8 cellular contexts compared by ENCODE assay signal in the genomic region with DNA sequence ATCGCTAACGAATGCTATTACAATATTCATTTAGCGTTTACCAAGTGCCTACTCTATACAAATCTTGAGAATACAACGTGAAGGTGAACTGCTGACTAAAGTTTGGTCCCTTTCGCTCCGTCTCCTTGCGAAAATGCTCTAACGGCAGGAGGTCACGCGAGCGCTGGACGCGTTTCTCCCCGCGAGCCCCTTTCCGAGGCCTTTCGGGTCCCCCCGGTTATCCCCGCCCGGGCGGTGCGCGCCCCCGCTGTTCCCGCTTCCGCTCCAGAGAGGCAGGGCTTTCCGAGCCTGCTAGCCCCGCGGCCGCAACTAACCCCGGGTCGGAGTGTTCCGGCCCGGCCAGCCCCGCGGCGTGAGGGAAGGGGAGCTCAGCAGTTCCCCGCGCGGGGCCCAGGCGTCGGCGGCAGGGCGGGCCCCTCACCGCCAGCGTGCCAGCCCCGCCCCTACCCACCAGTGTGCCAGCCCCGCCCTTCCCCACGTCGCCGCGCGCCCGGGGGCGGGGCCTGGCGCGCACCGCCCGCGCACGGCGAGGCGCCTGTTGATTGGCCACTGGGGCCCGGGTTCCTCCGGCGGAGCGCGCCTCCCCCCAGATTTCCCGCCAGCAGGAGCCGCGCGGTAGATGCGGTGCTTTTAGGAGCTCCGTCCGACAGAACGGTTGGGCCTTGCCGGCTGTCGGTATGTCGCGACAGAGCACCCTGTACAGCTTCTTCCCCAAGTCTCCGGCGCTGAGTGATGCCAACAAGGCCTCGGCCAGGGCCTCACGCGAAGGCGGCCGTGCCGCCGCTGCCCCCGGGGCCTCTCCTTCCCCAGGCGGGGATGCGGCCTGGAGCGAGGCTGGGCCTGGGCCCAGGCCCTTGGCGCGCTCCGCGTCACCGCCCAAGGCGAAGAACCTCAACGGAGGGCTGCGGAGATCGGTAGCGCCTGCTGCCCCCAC. TPM values are rescaled to one million over a fixed set of nuclear protein-coding genes. Genes with fewer than 3 reads are reported as not detected.
DNase-seq lines count a peak whose midpoint lies in the region; ATAC-seq and TF ChIP-seq lines count a peak whose summit lies in the region.

A gene with protein sequence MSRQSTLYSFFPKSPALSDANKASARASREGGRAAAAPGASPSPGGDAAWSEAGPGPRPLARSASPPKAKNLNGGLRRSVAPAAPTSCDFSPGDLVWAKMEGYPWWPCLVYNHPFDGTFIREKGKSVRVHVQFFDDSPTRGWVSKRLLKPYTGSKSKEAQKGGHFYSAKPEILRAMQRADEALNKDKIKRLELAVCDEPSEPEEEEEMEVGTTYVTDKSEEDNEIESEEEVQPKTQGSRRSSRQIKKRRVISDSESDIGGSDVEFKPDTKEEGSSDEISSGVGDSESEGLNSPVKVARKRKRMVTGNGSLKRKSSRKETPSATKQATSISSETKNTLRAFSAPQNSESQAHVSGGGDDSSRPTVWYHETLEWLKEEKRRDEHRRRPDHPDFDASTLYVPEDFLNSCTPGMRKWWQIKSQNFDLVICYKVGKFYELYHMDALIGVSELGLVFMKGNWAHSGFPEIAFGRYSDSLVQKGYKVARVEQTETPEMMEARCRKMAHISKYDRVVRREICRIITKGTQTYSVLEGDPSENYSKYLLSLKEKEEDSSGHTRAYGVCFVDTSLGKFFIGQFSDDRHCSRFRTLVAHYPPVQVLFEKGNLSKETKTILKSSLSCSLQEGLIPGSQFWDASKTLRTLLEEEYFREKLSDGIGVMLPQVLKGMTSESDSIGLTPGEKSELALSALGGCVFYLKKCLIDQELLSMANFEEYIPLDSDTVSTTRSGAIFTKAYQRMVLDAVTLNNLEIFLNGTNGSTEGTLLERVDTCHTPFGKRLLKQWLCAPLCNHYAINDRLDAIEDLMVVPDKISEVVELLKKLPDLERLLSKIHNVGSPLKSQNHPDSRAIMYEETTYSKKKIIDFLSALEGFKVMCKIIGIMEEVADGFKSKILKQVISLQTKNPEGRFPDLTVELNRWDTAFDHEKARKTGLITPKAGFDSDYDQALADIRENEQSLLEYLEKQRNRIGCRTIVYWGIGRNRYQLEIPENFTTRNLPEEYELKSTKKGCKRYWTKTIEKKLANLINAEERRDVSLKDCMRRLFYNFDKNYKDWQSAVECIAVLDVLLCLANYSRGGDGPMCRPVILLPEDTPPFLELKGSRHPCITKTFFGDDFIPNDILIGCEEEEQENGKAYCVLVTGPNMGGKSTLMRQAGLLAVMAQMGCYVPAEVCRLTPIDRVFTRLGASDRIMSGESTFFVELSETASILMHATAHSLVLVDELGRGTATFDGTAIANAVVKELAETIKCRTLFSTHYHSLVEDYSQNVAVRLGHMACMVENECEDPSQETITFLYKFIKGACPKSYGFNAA (N-terminal part only) (plus strand): TSS at position 589 of the 934 bp plus-strand sequence. CDS start 89 bp downstream, at position 678.

- POLR2A ChIA-PET in CD4-positive, alpha-beta memory T cell (lab: Charles Lee; ENCODE audit: partially characterized antibody): interaction anchor here (0.7 to 1.9 kb wide), 12 partner anchors 9 to 873 kb away, joined by 3 to 13 read pairs (median 4); partner anchors contain the start of genes FBXO11 and MSH2
- POLR2A ChIA-PET in activated CD8-positive, alpha-beta T cell treated with anti-CD3 and anti-CD28 coated beads for 36 hours (lab: Charles Lee): interaction anchor here (0.7 to 2.5 kb wide), 12 partner anchors 9 to 380 kb away, joined by 3 to 15 read pairs (median 5); partner anchors contain the start of gene MSH2

- WGBS in lung, 2 donors: 0 to 1% methylated on average over 61 to 103 of the region's 103 CpGs

- ATAC-seq in GM19455 (IDR thresholded peaks at IDR 0.05; ENCODE audit: unreplicated experiment) (peak; percentile 87), lung (ENCODE audit: insufficient read depth, low FRiP score) (peak; percentile 98)
- ATAC-seq in activated CD8-positive, alpha-beta T cell treated with anti-CD3 and anti-CD28 coated beads for 36 hours: peak; percentile 92

- intact Hi-C loops in CD4-positive, alpha-beta memory T cell (cut with micrococcal nuclease): loop anchor here (1.0 to 10.0 kb wide), 5 partner anchors 123 to 1488 kb away; partner anchors contain the start of genes EPAS1, FBXO11 and MSH2
- intact Hi-C loops in activated CD8-positive, alpha-beta T cell treated with anti-CD3 and anti-CD28 coated beads for 36 hours (cut with micrococcal nuclease): no loop called here

- H3K27me3 Mint-ChIP-seq in CD4-positive, alpha-beta memory T cell: no peaks in the 10 kb centered on the region
- H3K27me3 Mint-ChIP-seq in activated CD8-positive, alpha-beta T cell treated with anti-CD3 and anti-CD28 coated beads for 36 hours: no peaks in the 10 kb centered on the region

- H3K4me1 Mint-ChIP-seq in CD4-positive, alpha-beta memory T cell: peaks cover 13 to 33% (median 23%) of the 10 kb centered on the region in 4 donors
- peaks cover 16% of the 10 kb centered on the region for H3K4me1 Mint-ChIP-seq in activated CD8-positive, alpha-beta T cell treated with anti-CD3 and anti-CD28 coated beads for 36 hours (ENCODE audit: low read depth)

- CTCF ChIA-PET in CD4-positive, alpha-beta memory T cell (lab: Charles Lee; ENCODE audit: partially characterized antibody): interaction anchor here (0.7 to 2.0 kb wide), 5 partner anchors 9 to 52 kb away, joined by 3 to 13 read pairs (median 4); no protein-coding TSS in a partner anchor
- CTCF ChIA-PET in activated CD8-positive, alpha-beta T cell treated with anti-CD3 and anti-CD28 coated beads for 36 hours (lab: Charles Lee): interaction anchor here (1.3 to 6.4 kb wide), 2 partner anchors 16 to 448 kb away, joined by 3 to 42 read pairs; no protein-coding TSS in a partner anchor

- H3K36me3 ChIP-seq in CD4-positive, alpha-beta memory T cell (ENCODE audit: insufficient read depth, low read length): no peaks in the 10 kb centered on the region
- no peaks in the 10 kb centered on the region for H3K36me3 ChIP-seq in lung (ENCODE audit: control insufficient read depth in 2 of 2, insufficient read depth in 2 of 2, low read length in 2 of 2)

- DNase-seq in CD4-positive, alpha-beta memory T cell: peak; percentile 87 to 93 (median 92)
- peak; percentile 89 for DNase-seq in HK-2 (ENCODE audit: unreplicated experiment)
- DNase-seq in NCI-H82 treated with DMSO at 0.1 percent for 48 hours (lab: John Stamatoyannopoulos, UW; ENCODE audit: unreplicated experiment): peak; percentile 72
- DNase-seq in activated CD8-positive, alpha-beta T cell treated with anti-CD3 and anti-CD28 coated beads for 36 hours: peak; percentile 88
- peak; percentile 94 for DNase-seq in ecto neural progenitor cell (ENCODE audit: low spot score)
- peak; percentile 88 for DNase-seq in lung (ENCODE audit: low spot score)
- DNase-seq in stimulated activated CD4-positive, alpha-beta T cell treated with anti-CD3 and anti-CD28 coated beads, TNF-alpha, amount 100 ng/mL, for 4 hours (ENCODE audit: low read depth in 3 of 3): peak; percentile 81 to 84 (median 82)

- H3K9me3 Mint-ChIP-seq in CD4-positive, alpha-beta memory T cell: peaks cover 0 to 2% (median 0%) of the 10 kb centered on the region in 8 donors
- H3K9me3 Mint-ChIP-seq in activated CD8-positive, alpha-beta T cell treated with anti-CD3 and anti-CD28 coated beads for 36 hours: no peaks in the 10 kb centered on the region

- peak within 1 kb of the TSS; percentile 84 to 94 (median 92) for H3K27ac Mint-ChIP-seq in CD4-positive, alpha-beta memory T cell
- peak within 1 kb of the TSS; percentile 91 for H3K27ac Mint-ChIP-seq in activated CD8-positive, alpha-beta T cell treated with anti-CD3 and anti-CD28 coated beads for 36 hours

- H3K36me3 Mint-ChIP-seq in CD4-positive, alpha-beta memory T cell: peaks cover 3 to 6% of the 10 kb centered on the region in 2 donors
- H3K36me3 Mint-ChIP-seq in activated CD8-positive, alpha-beta T cell treated with anti-CD3 and anti-CD28 coated beads for 36 hours (ENCODE audit: low read depth): peaks cover 30% of the 10 kb centered on the region

- peaks cover 36% of the 10 kb centered on the region for H3K4me1 ChIP-seq in CD4-positive, alpha-beta memory T cell (ENCODE audit: insufficient read depth, low read length)
- peaks cover 0 to 5% of the 10 kb centered on the region in 2 donors for H3K4me1 ChIP-seq in lung (ENCODE audit: control insufficient read depth in 2 of 2, insufficient read depth in 2 of 2, low read length in 2 of 2)

- H3K9me3 ChIP-seq in CD4-positive, alpha-beta memory T cell (ENCODE audit: control insufficient read depth in 1 of 2, low read length in 2 of 2): no peaks in the 10 kb centered on the region
- no peaks in the 10 kb centered on the region for H3K9me3 ChIP-seq in lung (ENCODE audit: control insufficient read depth in 2 of 2, insufficient read depth in 1 of 2, low read length in 1 of 2)

- no peaks in the 10 kb centered on the region for H3K27me3 ChIP-seq in CD4-positive, alpha-beta memory T cell (ENCODE audit: insufficient read depth, low read length)
- no peaks in the 10 kb centered on the region for H3K27me3 ChIP-seq in lung (ENCODE audit: control insufficient read depth, insufficient read depth)

- no peak for TF ChIP-seq CTCF in activated CD8-positive, alpha-beta T cell treated with anti-CD3 and anti-CD28 coated beads for 36 hours (IDR thresholded peaks at IDR 0.05)
- no peak for TF ChIP-seq CTCF in lung (IDR thresholded peaks at IDR 0.05; ENCODE audit: control extremely low read depth, extremely low read depth)

- H3K27ac ChIP-seq in CD4-positive, alpha-beta memory T cell (ENCODE audit: low read depth, low read length): peak within 1 kb of the TSS; percentile 94
- peak within 1 kb of the TSS; percentile 93 to 97 for H3K27ac ChIP-seq in lung (ENCODE audit: low read depth in 1 of 2, low read length in 1 of 2)

- H3K4me3 Mint-ChIP-seq in CD4-positive, alpha-beta memory T cell: peak within 1 kb of the TSS; percentile 90 to 94 (median 92)
- peak within 1 kb of the TSS; percentile 88 for H3K4me3 Mint-ChIP-seq in activated CD8-positive, alpha-beta T cell treated with anti-CD3 and anti-CD28 coated beads for 36 hours

- peak within 1 kb of the TSS; percentile 78 to 99 for H3K4me3 ChIP-seq in CD4-positive, alpha-beta memory T cell (ENCODE audit: low read length in 2 of 2)
- peak within 1 kb of the TSS; percentile 87 for H3K4me3 ChIP-seq in lung

RNA-seq across cellular contexts. Expression of the gene that starts here (rescaled TPM):
- total RNA-seq in CD4-positive, alpha-beta memory T cell: 10 to 100 TPM; 39.4 to 49.9 TPM
- 10 to 100 TPM; 11.9 to 35.8 TPM for polyA plus RNA-seq in CD4-positive, alpha-beta memory T cell
- 100 to 1,000 TPM; 145 to 151 TPM for total RNA-seq in activated CD8-positive, alpha-beta T cell treated with anti-CD3 and anti-CD28 coated beads for 36 hours
- total RNA-seq in lung: 10 to 100 TPM; 39.5 to 59.5 TPM
- polyA plus RNA-seq in lung: 10 to 100 TPM in 1 of 2 donors, 1 to 10 TPM in 1; 8.8 to 14.9 TPM

Comparison
In these comparisons a context has a peak if more than half of its experiments do, and no peak if none do; other contexts are left out.
1. Peak in every context shown above with its lines: DNase-seq, ATAC-seq, H3K4me3 ChIP-seq and H3K27ac ChIP-seq.